8 cellular contexts compared by ENCODE assay signal in genomic region chr16:3135120-3135715, GRCh38. TPM values are rescaled to one million over a fixed set of nuclear protein-coding genes. Genes with fewer than 3 reads are reported as not detected.
DNase-seq lines count a peak whose midpoint lies in the region; ATAC-seq and TF ChIP-seq lines count a peak whose summit lies in the region.

No MANE protein-coding gene starts in this region.

- no peaks in the 10 kb centered on the region for H3K27me3 ChIP-seq in effector memory CD4-positive, alpha-beta T cell (replicated peaks; ENCODE audit: control insufficient read depth, insufficient read depth, low read length, poor library complexity, severe bottlenecking)
- no peaks in the 10 kb centered on the region for H3K27me3 ChIP-seq in neural progenitor cell

- H3K9me3 ChIP-seq in effector memory CD4-positive, alpha-beta T cell (ENCODE audit: control insufficient read depth, low read length): no peaks in the 10 kb centered on the region
- no peaks in the 10 kb centered on the region for H3K9me3 ChIP-seq in neural progenitor cell (ENCODE audit: low read depth)

- H3K4me2 ChIP-seq in neural progenitor cell: peak overlapping the region; percentile 83

- H3K36me3 Mint-ChIP-seq in neural progenitor cell: peaks cover 2% of the 10 kb centered on the region

- no peak for TF ChIP-seq CTCF in neural progenitor cell (IDR thresholded peaks at IDR 0.05)

- H3K9me3 Mint-ChIP-seq in neural progenitor cell: no peaks in the 10 kb centered on the region

- DNase-seq in NCI-H82 treated with DMSO at 0.1 percent for 48 hours (lab: John Stamatoyannopoulos, UW; ENCODE audit: unreplicated experiment) (peak; percentile 4), NCI-H82 (lab: John Stamatoyannopoulos, UW) (no peak), MV-4-11 (lab: John Stamatoyannopoulos, UW) (peak; percentile 10), neural progenitor cell (ENCODE audit: low spot score) (no peak), HPDE6-E6E7 (ENCODE audit: extremely low spot score) (no peak), putamen (ENCODE audit: low spot score) (no peak)
- no peak for DNase-seq in effector memory CD4-positive, alpha-beta T cell

- H3K27ac Mint-ChIP-seq in neural progenitor cell: peak overlapping the region; percentile 83

- peaks cover 17% of the 10 kb centered on the region for H3K4me1 Mint-ChIP-seq in neural progenitor cell

- peaks cover 21% of the 10 kb centered on the region for H4K20me1 ChIP-seq in neural progenitor cell (ENCODE audit: low read depth)

- peaks cover 18% of the 10 kb centered on the region for H3K4me1 ChIP-seq in effector memory CD4-positive, alpha-beta T cell (ENCODE audit: control insufficient read depth, insufficient read depth, low read length, poor library complexity, severe bottlenecking)
- H3K4me1 ChIP-seq in neural progenitor cell: peaks cover 7% of the 10 kb centered on the region

- H3K27me3 Mint-ChIP-seq in neural progenitor cell (ENCODE audit: insufficient read depth, low read depth): peaks cover 9% of the 10 kb centered on the region

- H3K79me2 ChIP-seq in neural progenitor cell (ENCODE audit: low read depth): peaks cover 45% of the 10 kb centered on the region

- H2AFZ ChIP-seq in neural progenitor cell (replicated peaks): peak overlapping the region; percentile 71

- peak overlapping the region; percentile 99 for H3K4me3 ChIP-seq in effector memory CD4-positive, alpha-beta T cell (ENCODE audit: insufficient read depth, low read depth, low read length, poor library complexity, severe bottlenecking)
- H3K4me3 ChIP-seq in neural progenitor cell: peak overlapping the region; percentile 97

- H3K36me3 ChIP-seq in effector memory CD4-positive, alpha-beta T cell (ENCODE audit: control insufficient read depth, insufficient read depth, low read length): peaks cover 9% of the 10 kb centered on the region
- no peaks in the 10 kb centered on the region for H3K36me3 ChIP-seq in neural progenitor cell

- H3K9ac ChIP-seq in neural progenitor cell: peak overlapping the region; percentile 59

- no peak for ATAC-seq in GM21717 (IDR thresholded peaks at IDR 0.05; ENCODE audit: unreplicated experiment)

- H3K4me3 Mint-ChIP-seq in neural progenitor cell: peak overlapping the region; percentile 100

- peaks cover 47% of the 10 kb centered on the region for H3F3A ChIP-seq in neural progenitor cell (ENCODE audit: low read depth)

- peak overlapping the region; percentile 85 for H3K27ac ChIP-seq in effector memory CD4-positive, alpha-beta T cell (ENCODE audit: insufficient read depth, low read length, poor library complexity, severe bottlenecking)
- H3K27ac ChIP-seq in neural progenitor cell: peak overlapping the region; percentile 23

RNA-seq across cellular contexts. Expression of gene ZNF213, which starts 0.4 kb away (rescaled TPM):
- total RNA-seq in neural progenitor cell (ENCODE audit: low replicate concordance): 1.3 and 4.0 TPM in 2 replicates

RNA-seq across cellular contexts. Expression of gene ZNF205, which starts 22.8 kb away (rescaled TPM):
- total RNA-seq in neural progenitor cell (ENCODE audit: low replicate concordance): 5.4 and 19.6 TPM in 2 replicates

RNA-seq across cellular contexts. Expression of gene ZSCAN10, which starts 36.1 kb away (rescaled TPM):
- 5.4 and 16.2 TPM in 2 replicates for total RNA-seq in neural progenitor cell (ENCODE audit: low replicate concordance)

RNA-seq across cellular contexts. Expression of gene OR1F1, which starts 52.8 kb away (rescaled TPM):
- not detected in 2 replicates for total RNA-seq in neural progenitor cell (ENCODE audit: low replicate concordance)

Comparison
In these comparisons a context has a peak if more than half of its experiments do, and no peak if none do; other contexts are left out.
1. DNase-seq: peak in NCI-H82 treated with DMSO at 0.1 percent for 48 hours (single experiment) and MV-4-11 (single experiment); none in NCI-H82 (single experiment), effector memory CD4-positive, alpha-beta T cell (0 of 3), neural progenitor cell (single experiment), HPDE6-E6E7 (single experiment) and putamen (single experiment).